Comparison of ENCODE assay signal across 8 cellular contexts in genomic region chr11:13667795-13668101, GRCh38. TPM values are rescaled to one million over a fixed set of nuclear protein-coding genes. Genes with fewer than 3 reads are reported as not detected.
DNase-seq lines count a peak whose midpoint lies in the region; ATAC-seq and TF ChIP-seq lines count a peak whose summit lies in the region.

No MANE protein-coding gene starts in this region.

- no peak for ATAC-seq in stimulated activated naive B cell treated with anti-CD40 and anti-IgM and Interleukin-4, amounts not matched to agents 10 μg/mL and 1 μg/mL and 100 μg/mL, for 72 hours (replicated peaks)
- ATAC-seq in HG03280 (IDR thresholded peaks at IDR 0.05; ENCODE audit: unreplicated experiment) (no peak), GM18861 (IDR thresholded peaks at IDR 0.05; ENCODE audit: unreplicated experiment) (no peak), HG03095 (IDR thresholded peaks at IDR 0.05; ENCODE audit: unreplicated experiment) (no peak)

- H3K9me3 ChIP-seq in HEK293 (ENCODE audit: control insufficient read depth, insufficient read depth, low read depth, low read length) = no peaks in the 10 kb centered on the region
- no peaks in the 10 kb centered on the region for H3K9me3 ChIP-seq in iPS DF 6.9 (ENCODE audit: control insufficient read depth, insufficient read depth, low read length)

- H3K36me3 Mint-ChIP-seq in activated CD4-positive, alpha-beta memory T cell treated with anti-CD3 and anti-CD28 coated beads for 36 hours = peaks cover 11% of the 10 kb centered on the region
- H3K36me3 Mint-ChIP-seq in stimulated activated naive B cell treated with anti-CD40 and anti-IgM and Interleukin-4, amounts not matched to agents 10 μg/mL and 1 μg/mL and 100 μg/mL, for 72 hours = peaks cover 12 to 26% of the 10 kb centered on the region in 2 donors

- H3K36me3 ChIP-seq in HEK293 (ENCODE audit: control insufficient read depth in 2 of 2, insufficient read depth in 1 of 2, low read length in 2 of 2) (peaks cover 0 to 4% of the 10 kb centered on the region in 2 experiments; a peak in 1 of 3 replicates), iPS DF 6.9 (ENCODE audit: control insufficient read depth, insufficient read depth, low read length) (no peaks in the 10 kb centered on the region)

- H3K4me3 Mint-ChIP-seq in activated CD4-positive, alpha-beta memory T cell treated with anti-CD3 and anti-CD28 coated beads for 36 hours = peak overlapping the region; percentile 69
- H3K4me3 Mint-ChIP-seq in stimulated activated naive B cell treated with anti-CD40 and anti-IgM and Interleukin-4, amounts not matched to agents 10 μg/mL and 1 μg/mL and 100 μg/mL, for 72 hours = peak overlapping the region; percentile 97 to 98

- peaks cover 37% of the 10 kb centered on the region for H3K4me1 Mint-ChIP-seq in activated CD4-positive, alpha-beta memory T cell treated with anti-CD3 and anti-CD28 coated beads for 36 hours (ENCODE audit: low read depth)
- H3K4me1 Mint-ChIP-seq in stimulated activated naive B cell treated with anti-CD40 and anti-IgM and Interleukin-4, amounts not matched to agents 10 μg/mL and 1 μg/mL and 100 μg/mL, for 72 hours = peaks cover 28 to 40% of the 10 kb centered on the region in 2 donors

- no peaks in the 10 kb centered on the region for H3K27me3 ChIP-seq in iPS DF 6.9 (ENCODE audit: control insufficient read depth, insufficient read depth, low read length)

- H3K9me3 Mint-ChIP-seq in activated CD4-positive, alpha-beta memory T cell treated with anti-CD3 and anti-CD28 coated beads for 36 hours = no peaks in the 10 kb centered on the region
- H3K9me3 Mint-ChIP-seq in stimulated activated naive B cell treated with anti-CD40 and anti-IgM and Interleukin-4, amounts not matched to agents 10 μg/mL and 1 μg/mL and 100 μg/mL, for 72 hours = no peaks in the 10 kb centered on the region

- H3K4me3 ChIP-seq in HEK293 (ENCODE audit: low read depth, low read length) = peak overlapping the region; percentile 64
- H3K4me3 ChIP-seq in iPS DF 6.9 (ENCODE audit: low read length) = peak overlapping the region; percentile 92; the same call in 1 of the 2 replicates

- intact Hi-C loops in activated CD4-positive, alpha-beta memory T cell treated with anti-CD3 and anti-CD28 coated beads for 36 hours (cut with micrococcal nuclease) = loop anchor here (1.0 to 10.0 kb wide), 7 partner anchors 201 to 995 kb away; partner anchors contain the start of genes BMAL1, BTBD10, SPON1 and TEAD1

- no peaks in the 10 kb centered on the region for H3K27me3 Mint-ChIP-seq in activated CD4-positive, alpha-beta memory T cell treated with anti-CD3 and anti-CD28 coated beads for 36 hours
- H3K27me3 Mint-ChIP-seq in stimulated activated naive B cell treated with anti-CD40 and anti-IgM and Interleukin-4, amounts not matched to agents 10 μg/mL and 1 μg/mL and 100 μg/mL, for 72 hours = peaks cover 12 to 13% of the 10 kb centered on the region in 2 donors

- no CpG with 5 or more reads among the region's 15 CpGs for WGBS in iPS DF 6.9 (ENCODE audit: insufficient coverage, insufficient read length)

- H3K27ac ChIP-seq in HEK293 (ENCODE audit: extremely low read depth, low read depth, low read length) (peak overlapping the region; percentile 54; the same call in 1 of the 2 replicates), iPS DF 6.9 (ENCODE audit: low read length) (no peak overlapping the region)

- DNase-seq in activated CD4-positive, alpha-beta memory T cell treated with anti-CD3 and anti-CD28 coated beads for 36 hours = no peak
- DNase-seq in iPS DF 6.9 (ENCODE audit: low read depth, low spot score) (no peak), SHP77 (lab: John Stamatoyannopoulos, UW) (no peak)
- no peak for DNase-seq in stimulated activated naive B cell treated with anti-CD40 and anti-IgM and Interleukin-4, amounts not matched to agents 10 μg/mL and 1 μg/mL and 100 μg/mL, for 72 hours

- H3K27ac Mint-ChIP-seq in activated CD4-positive, alpha-beta memory T cell treated with anti-CD3 and anti-CD28 coated beads for 36 hours = peak overlapping the region; percentile 35
- peak overlapping the region; percentile 77 for H3K27ac Mint-ChIP-seq in stimulated activated naive B cell treated with anti-CD40 and anti-IgM and Interleukin-4, amounts not matched to agents 10 μg/mL and 1 μg/mL and 100 μg/mL, for 72 hours

- H3K4me1 ChIP-seq in HEK293 (ENCODE audit: control insufficient read depth, insufficient read depth, low read length) = peaks cover 2% of the 10 kb centered on the region; the same call in 1 of the 2 replicates
- no peaks in the 10 kb centered on the region for H3K4me1 ChIP-seq in iPS DF 6.9 (ENCODE audit: control insufficient read depth, insufficient read depth, low read length)

- no peak for TF ChIP-seq CTCF in HEK293 (tag by site-specific recombination; IDR thresholded peaks at IDR 0.05)

- CTCF ChIA-PET in HEK293 (lab: Yijun Ruan, JAX) = interaction anchor here (0.7 to 1.5 kb wide), 2 partner anchors 28 to 1335 kb away, joined by 3 to 4 read pairs; no protein-coding TSS in a partner anchor
- CTCF ChIA-PET in activated CD4-positive, alpha-beta memory T cell treated with anti-CD3 and anti-CD28 coated beads for 36 hours (lab: Charles Lee) = interaction anchor here (0.6 to 1.4 kb wide), 6 partner anchors 16 to 181 kb away, joined by 3 to 4 read pairs (median 3); no protein-coding TSS in a partner anchor

- POLR2A ChIA-PET in HEK293 (lab: Yijun Ruan, JAX) = interaction anchor here (0.5 to 1.5 kb wide), 4 partner anchors 48 to 1337 kb away, joined by 3 to 4 read pairs (median 4); partner anchors contain the start of gene BTBD10
- POLR2A ChIA-PET in activated CD4-positive, alpha-beta memory T cell treated with anti-CD3 and anti-CD28 coated beads for 36 hours (lab: Charles Lee) = interaction anchor here (2.3 kb wide), 1 partner anchor 204 kb away, joined by 7 read pairs; the partner anchor contains the start of gene BTBD10

TF ChIP-seq in HEK293, 187 proteins besides CTCF, POLR2A, EP300 and RAD21:
- TF ChIP-seq ZNF423 (tag by site-specific recombination; IDR thresholded peaks at IDR 0.05) (0 out of 2 replicates have a peak, but pooled peaks have one; percentile 18), ZNF501 (tag by site-specific recombination; IDR thresholded peaks at IDR 0.05) (0 out of 2 replicates have a peak, but pooled peaks have one; percentile 41)
- TF ChIP-seq, protein P1, sequence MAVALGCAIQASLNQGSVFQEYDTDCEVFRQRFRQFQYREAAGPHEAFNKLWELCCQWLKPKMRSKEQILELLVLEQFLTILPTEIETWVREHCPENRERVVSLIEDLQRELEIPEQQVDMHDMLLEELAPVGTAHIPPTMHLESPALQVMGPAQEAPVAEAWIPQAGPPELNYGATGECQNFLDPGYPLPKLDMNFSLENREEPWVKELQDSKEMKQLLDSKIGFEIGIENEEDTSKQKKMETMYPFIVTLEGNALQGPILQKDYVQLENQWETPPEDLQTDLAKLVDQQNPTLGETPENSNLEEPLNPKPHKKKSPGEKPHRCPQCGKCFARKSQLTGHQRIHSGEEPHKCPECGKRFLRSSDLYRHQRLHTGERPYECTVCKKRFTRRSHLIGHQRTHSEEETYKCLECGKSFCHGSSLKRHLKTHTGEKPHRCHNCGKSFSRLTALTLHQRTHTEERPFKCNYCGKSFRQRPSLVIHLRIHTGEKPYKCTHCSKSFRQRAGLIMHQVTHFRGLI (tag by site-specific recombination; IDR thresholded peaks at IDR 0.05) = no peak

RNA-seq across cellular contexts. Expression of gene FAR1, which starts 0.7 kb away (rescaled TPM):
- total RNA-seq in activated CD4-positive, alpha-beta memory T cell treated with anti-CD3 and anti-CD28 coated beads for 36 hours = 10 to 100 TPM; 39.5 to 41.3 TPM
